In genomic region chr10:117250409-117250808, GRCh38 we compare ENCODE assay signal across 8 cellular contexts. TPM values are rescaled to one million over a fixed set of nuclear protein-coding genes. Genes with fewer than 3 reads are reported as not detected.
"Had no signal": no experiment of that assay in that cellular context is flagged by ENCODE, and none has a peak within 500 bp of the region (broad histone marks: within the 10 kb centered on the region; RNA-seq: fewer than 3 reads in every experiment).

No MANE protein-coding gene starts in this region.

- DNase-seq: GOT3, H9, HCEC 1CT, IMR-90, KBM-7 had no signal

- H3K27ac Mint-ChIP-seq: H9 had no signal

- FAIRE-seq: H54, HTR-8/SVneo had no signal

- H3K4me3 Mint-ChIP-seq: H9 had no signal

- H3K9me3 Mint-ChIP-seq: H9 had no signal

RNA-seq across cellular contexts. Expression of gene SLC18A2, which starts 9.5 kb away (rescaled TPM):
- total RNA-seq: HT-29, IMR-90 had no signal
- polyA plus RNA-seq: IMR-90 had no signal

RNA-seq across cellular contexts. Expression of gene KCNK18, which starts 53.1 kb away (rescaled TPM):
- total RNA-seq: H9, HT-29, IMR-90 had no signal
- polyA plus RNA-seq: IMR-90 had no signal
